In the genomic region with DNA sequence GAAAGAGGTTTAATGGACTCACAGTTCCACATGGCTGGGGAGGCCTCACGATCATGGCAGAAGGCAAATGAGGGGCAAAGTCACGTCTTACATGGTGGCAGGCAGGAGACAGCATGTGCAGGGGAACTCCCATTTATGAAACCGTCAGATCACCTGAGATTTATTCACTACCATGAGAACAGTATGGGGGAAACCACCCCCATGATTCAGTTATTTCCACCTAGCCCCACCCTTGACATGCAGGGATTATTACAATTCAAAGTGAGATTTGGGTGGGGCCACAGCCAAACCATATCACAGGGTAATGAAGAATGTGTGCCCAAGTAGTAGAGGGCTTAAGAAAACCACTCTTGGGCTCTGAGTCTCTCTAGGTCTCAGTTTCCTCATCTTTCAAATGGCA, we compare ENCODE assay signal across 32 cellular contexts.
DNase-seq lines count a peak whose midpoint lies in the region; ATAC-seq, FAIRE-seq and TF ChIP-seq lines count a peak whose summit lies in the region.
"Had no signal": no experiment of that assay in that cellular context is flagged by ENCODE, and none has a peak within 500 bp of the region (broad histone marks: within the 10 kb centered on the region; RNA-seq: fewer than 3 reads in every experiment).

No MANE protein-coding gene starts in this region.

- H3K27me3 ChIP-seq in GM23338 (ENCODE audit: insufficient read depth), result no peaks in the 10 kb centered on the region
- H3K27me3 ChIP-seq: BLaER1 treated with 17β-estradiol and CSF1 and Interleukin-3, amounts not matched to agents 10 nM and 100 nM; cardiac muscle cell; Peyer's patch; upper lobe of left lung had no signal

- no peak for ATAC-seq in GM23338
- ATAC-seq in activated T-cell treated with anti-CD3 and anti-CD28 coated beads, Interleukin-2, amount 50 U/mL, for 72 hours (replicated peaks in 1 of 2), result peak; percentile 32 to 50
- no peak for ATAC-seq in GM21529 (IDR thresholded peaks at IDR 0.05; ENCODE audit: unreplicated experiment)
- ATAC-seq: effector memory CD8-positive, alpha-beta T cell; left ventricle myocardium superior; natural killer cell; psoas muscle had no signal

- H3K79me2 ChIP-seq in GM23338 (replicated peaks; ENCODE audit: insufficient read depth), result no peaks in the 10 kb centered on the region

- no peak overlapping the region for H3K27ac ChIP-seq in GM23338 (ENCODE audit: low read depth)
- H3K27ac ChIP-seq: BLaER1 treated with 17β-estradiol and CSF1 and Interleukin-3, amounts not matched to agents 10 nM and 100 nM; cardiac muscle cell; coronary artery; Peyer's patch; psoas muscle; upper lobe of left lung had no signal

- peaks cover 58% of the 10 kb centered on the region for H3K36me3 Mint-ChIP-seq in activated T-cell treated with anti-CD3 and anti-CD28 coated beads, Interleukin-2, amount 50 U/mL, for 24 hours (ENCODE audit: low read depth)
- H3K36me3 Mint-ChIP-seq in GM23338 (ENCODE audit: low read depth), result no peaks in the 10 kb centered on the region
- H3K36me3 Mint-ChIP-seq in activated T-cell treated with anti-CD3 and anti-CD28 coated beads, Interleukin-2, amount 50 U/mL, for 72 hours (ENCODE audit: insufficient read depth in 2 of 2), result peaks cover 17 to 38% of the 10 kb centered on the region in 2 donors
- H3K36me3 Mint-ChIP-seq: natural killer cell had no signal

- FAIRE-seq in urothelium cell line (lab: Jason Lieb, UNC), result no peak
- FAIRE-seq: GM19239 had no signal

- TF ChIP-seq CTCF in GM23338 (conservative IDR thresholded peaks at IDR 0.05; ENCODE audit: low read depth in 2 of 2), result no peak

- H3K9me2 ChIP-seq in GM23338 (ENCODE audit: insufficient read depth), result peaks cover 6% of the 10 kb centered on the region; the same call in 1 of the 2 replicates

- H3F3A ChIP-seq in GM23338 (replicated peaks; ENCODE audit: low read depth), result no peaks in the 10 kb centered on the region

- no peaks in the 10 kb centered on the region for H4K20me1 ChIP-seq in GM23338 (replicated peaks; ENCODE audit: insufficient read depth)

- no peak overlapping the region for H3K4me2 ChIP-seq in GM23338

- no peaks in the 10 kb centered on the region for H3K27me3 Mint-ChIP-seq in activated T-cell treated with anti-CD3 and anti-CD28 coated beads, Interleukin-2, amount 50 U/mL, for 24 hours
- peaks cover 4% of the 10 kb centered on the region for H3K27me3 Mint-ChIP-seq in GM23338 (ENCODE audit: insufficient read depth, low read depth, poor library complexity)
- no peaks in the 10 kb centered on the region for H3K27me3 Mint-ChIP-seq in activated T-cell treated with anti-CD3 and anti-CD28 coated beads, Interleukin-2, amount 50 U/mL, for 72 hours (ENCODE audit: low read depth)
- H3K27me3 Mint-ChIP-seq: effector memory CD8-positive, alpha-beta T cell had no signal

- no peak overlapping the region for H3K4me3 ChIP-seq in GM23338
- H3K4me3 ChIP-seq: BLaER1 treated with 17β-estradiol and CSF1 and Interleukin-3, amounts not matched to agents 10 nM and 100 nM; cardiac muscle cell; coronary artery; HAP-1; MG63; Peyer's patch; psoas muscle; upper lobe of left lung had no signal

- no peak overlapping the region for H2AFZ ChIP-seq in GM23338

- H3K36me3 ChIP-seq in GM23338 (ENCODE audit: insufficient read depth), result no peaks in the 10 kb centered on the region
- H3K36me3 ChIP-seq: cardiac muscle cell, HAP-1, MG63, Peyer's patch, upper lobe of left lung had no signal

- peaks cover 74% of the 10 kb centered on the region for H3K4me1 Mint-ChIP-seq in activated T-cell treated with anti-CD3 and anti-CD28 coated beads, Interleukin-2, amount 50 U/mL, for 24 hours (ENCODE audit: low read depth)
- H3K4me1 Mint-ChIP-seq in GM23338, result peaks cover 26% of the 10 kb centered on the region
- H3K4me1 Mint-ChIP-seq in activated T-cell treated with anti-CD3 and anti-CD28 coated beads, Interleukin-2, amount 50 U/mL, for 72 hours (ENCODE audit: low read depth), result peaks cover 71% of the 10 kb centered on the region

- H3K27ac Mint-ChIP-seq in activated T-cell treated with anti-CD3 and anti-CD28 coated beads, Interleukin-2, amount 50 U/mL, for 24 hours, result peak overlapping the region; percentile 48
- H3K27ac Mint-ChIP-seq in GM23338, result peak overlapping the region; percentile 62; the same call in 1 of the 2 replicates
- H3K27ac Mint-ChIP-seq in activated T-cell treated with anti-CD3 and anti-CD28 coated beads, Interleukin-2, amount 50 U/mL, for 72 hours, result no peak overlapping the region

- H3K4me1 ChIP-seq in GM23338 (ENCODE audit: insufficient read depth), result peaks cover 17% of the 10 kb centered on the region
- H3K4me1 ChIP-seq: HAP-1, Peyer's patch, psoas muscle, upper lobe of left lung had no signal

- no peak for DNase-seq in activated T-cell treated with anti-CD3 and anti-CD28 coated beads, Interleukin-2, amount 50 U/mL, for 24 hours
- DNase-seq in activated T-cell treated with anti-CD3 and anti-CD28 coated beads, Interleukin-2, amount 50 U/mL, for 1 hour, result no peak
- no peak for DNase-seq in GM23338 (ENCODE audit: low spot score)
- DNase-seq in activated T-cell treated with anti-CD3 and anti-CD28 coated beads, Interleukin-2, amount 50 U/mL, for 72 hours, result peak; percentile 19 to 32
- peak; percentile 21 for DNase-seq in stimulated activated CD4-positive, alpha-beta T cell treated with anti-CD3 and anti-CD28 coated beads, Interleukin-4, amount 100 ng/mL, for 24 hours
- no peak for DNase-seq in urothelium cell line (ENCODE audit: low spot score)
- DNase-seq: activated CD8-positive, alpha-beta memory T cell treated with anti-CD3 and anti-CD28 coated beads, Interleukin-2, amount 50 U/mL, for 4 hours; activated gamma-delta T cell treated with Interleukin-2 at 50 U/mL for 16 hours; aorta; effector memory CD8-positive, alpha-beta T cell; erythroblast; islet precursor cell; left ventricle myocardium superior; MG63; midbrain; natural killer cell; NCI-H1417; NCI-H2029 treated with DMSO at 0.1 percent for 48 hours; NCI-H2227 treated with DMSO at 0.1 percent for 48 hours; NCI-H69; occipital lobe; Peyer's patch; psoas muscle; SHP77 treated with DMSO at 0.1 percent for 48 hours; substantia nigra; upper lobe of left lung had no signal

- peaks cover 10% of the 10 kb centered on the region for H3K9me3 Mint-ChIP-seq in activated T-cell treated with anti-CD3 and anti-CD28 coated beads, Interleukin-2, amount 50 U/mL, for 24 hours
- no peaks in the 10 kb centered on the region for H3K9me3 Mint-ChIP-seq in GM23338
- peaks cover 3 to 6% of the 10 kb centered on the region in 2 donors for H3K9me3 Mint-ChIP-seq in activated T-cell treated with anti-CD3 and anti-CD28 coated beads, Interleukin-2, amount 50 U/mL, for 72 hours
- H3K9me3 Mint-ChIP-seq: natural killer cell had no signal

- no peak overlapping the region for H3K4me3 Mint-ChIP-seq in activated T-cell treated with anti-CD3 and anti-CD28 coated beads, Interleukin-2, amount 50 U/mL, for 24 hours
- H3K4me3 Mint-ChIP-seq in GM23338, result no peak overlapping the region
- peak overlapping the region; percentile 11 to 33 for H3K4me3 Mint-ChIP-seq in activated T-cell treated with anti-CD3 and anti-CD28 coated beads, Interleukin-2, amount 50 U/mL, for 72 hours
- H3K4me3 Mint-ChIP-seq: natural killer cell had no signal

TF ChIP-seq in GM23338, 12 proteins besides CTCF, POLR2A, EP300 and RAD21 (continues in another document):
- TF ChIP-seq, protein P1, sequence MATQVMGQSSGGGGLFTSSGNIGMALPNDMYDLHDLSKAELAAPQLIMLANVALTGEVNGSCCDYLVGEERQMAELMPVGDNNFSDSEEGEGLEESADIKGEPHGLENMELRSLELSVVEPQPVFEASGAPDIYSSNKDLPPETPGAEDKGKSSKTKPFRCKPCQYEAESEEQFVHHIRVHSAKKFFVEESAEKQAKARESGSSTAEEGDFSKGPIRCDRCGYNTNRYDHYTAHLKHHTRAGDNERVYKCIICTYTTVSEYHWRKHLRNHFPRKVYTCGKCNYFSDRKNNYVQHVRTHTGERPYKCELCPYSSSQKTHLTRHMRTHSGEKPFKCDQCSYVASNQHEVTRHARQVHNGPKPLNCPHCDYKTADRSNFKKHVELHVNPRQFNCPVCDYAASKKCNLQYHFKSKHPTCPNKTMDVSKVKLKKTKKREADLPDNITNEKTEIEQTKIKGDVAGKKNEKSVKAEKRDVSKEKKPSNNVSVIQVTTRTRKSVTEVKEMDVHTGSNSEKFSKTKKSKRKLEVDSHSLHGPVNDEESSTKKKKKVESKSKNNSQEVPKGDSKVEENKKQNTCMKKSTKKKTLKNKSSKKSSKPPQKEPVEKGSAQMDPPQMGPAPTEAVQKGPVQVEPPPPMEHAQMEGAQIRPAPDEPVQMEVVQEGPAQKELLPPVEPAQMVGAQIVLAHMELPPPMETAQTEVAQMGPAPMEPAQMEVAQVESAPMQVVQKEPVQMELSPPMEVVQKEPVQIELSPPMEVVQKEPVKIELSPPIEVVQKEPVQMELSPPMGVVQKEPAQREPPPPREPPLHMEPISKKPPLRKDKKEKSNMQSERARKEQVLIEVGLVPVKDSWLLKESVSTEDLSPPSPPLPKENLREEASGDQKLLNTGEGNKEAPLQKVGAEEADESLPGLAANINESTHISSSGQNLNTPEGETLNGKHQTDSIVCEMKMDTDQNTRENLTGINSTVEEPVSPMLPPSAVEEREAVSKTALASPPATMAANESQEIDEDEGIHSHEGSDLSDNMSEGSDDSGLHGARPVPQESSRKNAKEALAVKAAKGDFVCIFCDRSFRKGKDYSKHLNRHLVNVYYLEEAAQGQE (IDR thresholded peaks at IDR 0.05; ENCODE audit: unreplicated experiment), result no peak
- TF ChIP-seq STAT1 (IDR thresholded peaks at IDR 0.05; ENCODE audit: unreplicated experiment), result no peak
- no peak for TF ChIP-seq JUNB (IDR thresholded peaks at IDR 0.05; ENCODE audit: unreplicated experiment)
- no peak for TF ChIP-seq ZNF114 (CRISPR knock-in tag; IDR thresholded peaks at IDR 0.05)
- no peak for TF ChIP-seq EZH2phosphoT487 (IDR thresholded peaks at IDR 0.05; ENCODE audit: unreplicated experiment)
- TF ChIP-seq NANOG (IDR thresholded peaks at IDR 0.05; ENCODE audit: borderline replicate concordance), result no peak
- TF ChIP-seq, protein P2, sequence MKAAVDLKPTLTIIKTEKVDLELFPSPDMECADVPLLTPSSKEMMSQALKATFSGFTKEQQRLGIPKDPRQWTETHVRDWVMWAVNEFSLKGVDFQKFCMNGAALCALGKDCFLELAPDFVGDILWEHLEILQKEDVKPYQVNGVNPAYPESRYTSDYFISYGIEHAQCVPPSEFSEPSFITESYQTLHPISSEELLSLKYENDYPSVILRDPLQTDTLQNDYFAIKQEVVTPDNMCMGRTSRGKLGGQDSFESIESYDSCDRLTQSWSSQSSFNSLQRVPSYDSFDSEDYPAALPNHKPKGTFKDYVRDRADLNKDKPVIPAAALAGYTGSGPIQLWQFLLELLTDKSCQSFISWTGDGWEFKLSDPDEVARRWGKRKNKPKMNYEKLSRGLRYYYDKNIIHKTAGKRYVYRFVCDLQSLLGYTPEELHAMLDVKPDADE (IDR thresholded peaks at IDR 0.05), result no peak

Comparison
In these comparisons a context has a peak if more than half of its experiments do, and no peak if none do; other contexts are left out.
1. DNase-seq: peak in activated T-cell treated with anti-CD3 and anti-CD28 coated beads, Interleukin-2, amount 50 U/mL, for 72 hours (2 of 2) and stimulated activated CD4-positive, alpha-beta T cell treated with anti-CD3 and anti-CD28 coated beads, Interleukin-4, amount 100 ng/mL, for 24 hours (single experiment); none in activated T-cell treated with anti-CD3 and anti-CD28 coated beads, Interleukin-2, amount 50 U/mL, for 24 hours (single experiment), activated T-cell treated with anti-CD3 and anti-CD28 coated beads, Interleukin-2, amount 50 U/mL, for 1 hour (single experiment), GM23338 (single experiment) and urothelium cell line (single experiment).
2. H3K4me3 Mint-ChIP-seq: peak in activated T-cell treated with anti-CD3 and anti-CD28 coated beads, Interleukin-2, amount 50 U/mL, for 72 hours (2 of 2); none in activated T-cell treated with anti-CD3 and anti-CD28 coated beads, Interleukin-2, amount 50 U/mL, for 24 hours (single experiment) and GM23338 (single experiment).
3. ATAC-seq: peak in activated T-cell treated with anti-CD3 and anti-CD28 coated beads, Interleukin-2, amount 50 U/mL, for 72 hours (2 of 2); none in GM23338 (single experiment) and GM21529 (single experiment).